Comparison of ENCODE assay signal across 19 cellular contexts in the genomic region with DNA sequence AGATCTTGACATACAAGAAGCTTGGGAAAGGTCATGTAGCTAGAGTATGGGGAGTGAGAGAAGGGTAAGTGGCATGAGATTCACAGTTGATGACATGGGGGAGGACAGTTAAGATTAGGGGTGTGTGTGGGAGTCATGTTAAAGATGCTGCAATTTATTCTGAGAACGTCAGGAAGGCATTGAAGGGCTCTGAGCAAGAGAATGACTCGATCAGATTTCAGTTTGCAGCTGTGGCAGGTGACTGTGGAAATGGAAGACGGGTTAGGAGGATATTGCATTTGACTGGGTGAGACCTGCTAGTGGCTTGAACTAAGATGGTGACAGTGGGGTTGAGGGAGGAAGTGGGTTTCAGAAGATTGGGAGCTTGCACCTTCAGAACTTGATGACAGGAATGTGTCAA. TPM values are rescaled to one million over a fixed set of nuclear protein-coding genes. Genes with fewer than 3 reads are reported as not detected.
DNase-seq lines count a peak whose midpoint lies in the region; ATAC-seq, FAIRE-seq and TF ChIP-seq lines count a peak whose summit lies in the region.
"Had no signal": no experiment of that assay in that cellular context is flagged by ENCODE, and none has a peak within 500 bp of the region (broad histone marks: within the 10 kb centered on the region; RNA-seq: fewer than 3 reads in every experiment).

No MANE protein-coding gene starts in this region.

- peaks cover 100% of the 10 kb centered on the region for H3K79me2 ChIP-seq in GM23338 (replicated peaks; ENCODE audit: insufficient read depth)

- H3F3A ChIP-seq in GM23338 (replicated peaks; ENCODE audit: low read depth), result no peaks in the 10 kb centered on the region

- no peak for TF ChIP-seq CTCF in activated B cell treated with CpG ODN at 0.5 μM for 24 hours (IDR thresholded peaks at IDR 0.05)
- no peak for TF ChIP-seq CTCF in foreskin keratinocyte (conservative IDR thresholded peaks at IDR 0.05)
- TF ChIP-seq CTCF in GM23338 (conservative IDR thresholded peaks at IDR 0.05; ENCODE audit: low read depth in 2 of 2), result no peak
- TF ChIP-seq CTCF in omental fat pad (IDR thresholded peaks at IDR 0.05), result no peak

- H3K9me3 Mint-ChIP-seq in activated naive CD4-positive, alpha-beta T cell treated with anti-CD3 and anti-CD28 coated beads, Interleukin-2, amount 10 ng/mL, durations not matched to agents 7 days and 5 days, result no peaks in the 10 kb centered on the region
- H3K9me3 Mint-ChIP-seq in activated B cell treated with CpG ODN at 0.5 μM for 24 hours, result no peaks in the 10 kb centered on the region
- no peaks in the 10 kb centered on the region for H3K9me3 Mint-ChIP-seq in GM23338

- H3K27ac ChIP-seq in foreskin keratinocyte (no peak overlapping the region), GM23338 (ENCODE audit: low read depth) (no peak overlapping the region)
- H3K27ac ChIP-seq: breast epithelium, Peyer's patch had no signal

- DNase-seq in activated naive CD4-positive, alpha-beta T cell treated with anti-CD3 and anti-CD28 coated beads, Interleukin-2, amount 10 ng/mL, durations not matched to agents 7 days and 5 days, result no peak
- DNase-seq in activated naive CD4-positive, alpha-beta T cell treated with Interleukin-2 at 50 U/mL for 16 hours, result no peak
- no peak for DNase-seq in activated B cell treated with CpG ODN at 0.5 μM for 24 hours
- DNase-seq in foreskin keratinocyte, result peak in 1 of 2 donors; percentile 17
- DNase-seq in stimulated activated naive CD8-positive, alpha-beta T cell treated with anti-CD3 and anti-CD28 coated beads, Interleukin-15, Interleukin-2, amounts not matched to agents 100 U/mL and 50 U/mL, for 24 hours, result peak; percentile 13
- no peak for DNase-seq in GM23338 (ENCODE audit: low spot score)
- no peak for DNase-seq in GM19239 (ENCODE audit: insufficient read length, low spot score)
- DNase-seq in omental fat pad (ENCODE audit: low spot score), result no peak
- DNase-seq: activated effector memory CD4-positive, alpha-beta T cell treated with Interleukin-2 at 50 U/mL for 16 hours; effector memory CD4-positive, alpha-beta T cell; left ventricle myocardium superior; NCI-H2029 treated with DMSO at 0.1 percent for 48 hours; NCI-H69; Peyer's patch; stimulated activated CD4-positive, alpha-beta T cell treated with anti-CD3 and anti-CD28 coated beads, Interleukin-4, amount 100 ng/mL, for 4 hours; trophoblast cell had no signal

- H3K27me3 Mint-ChIP-seq in activated naive CD4-positive, alpha-beta T cell treated with anti-CD3 and anti-CD28 coated beads, Interleukin-2, amount 10 ng/mL, durations not matched to agents 7 days and 5 days, result no peaks in the 10 kb centered on the region
- H3K27me3 Mint-ChIP-seq in activated B cell treated with CpG ODN at 0.5 μM for 24 hours (no peaks in the 10 kb centered on the region), GM23338 (ENCODE audit: insufficient read depth, low read depth, poor library complexity) (peaks cover 1% of the 10 kb centered on the region)

- peaks cover 50% of the 10 kb centered on the region for H4K20me1 ChIP-seq in GM23338 (replicated peaks; ENCODE audit: insufficient read depth)

- FAIRE-seq in GM19239 (lab: Jason Lieb, UNC), result no peak
- FAIRE-seq: D721Med had no signal

- peaks cover 55% of the 10 kb centered on the region for H3K36me3 ChIP-seq in GM23338 (ENCODE audit: insufficient read depth)

- H3K4me1 Mint-ChIP-seq in activated naive CD4-positive, alpha-beta T cell treated with anti-CD3 and anti-CD28 coated beads, Interleukin-2, amount 10 ng/mL, durations not matched to agents 7 days and 5 days, result peaks cover 41% of the 10 kb centered on the region
- H3K4me1 Mint-ChIP-seq in activated B cell treated with CpG ODN at 0.5 μM for 24 hours, result peaks cover 33% of the 10 kb centered on the region
- H3K4me1 Mint-ChIP-seq in GM23338, result no peaks in the 10 kb centered on the region; the same call in 2 of the 3 replicates

- intact Hi-C loops in activated B cell treated with CpG ODN at 0.5 μM for 24 hours (cut with micrococcal nuclease), result no loop called here

- H3K4me2 ChIP-seq in GM23338, result no peak overlapping the region

- peak overlapping the region; percentile 40 for H3K27ac Mint-ChIP-seq in activated naive CD4-positive, alpha-beta T cell treated with anti-CD3 and anti-CD28 coated beads, Interleukin-2, amount 10 ng/mL, durations not matched to agents 7 days and 5 days
- peak overlapping the region; percentile 3 for H3K27ac Mint-ChIP-seq in activated B cell treated with CpG ODN at 0.5 μM for 24 hours
- H3K27ac Mint-ChIP-seq in GM23338, result no peak overlapping the region
- H3K27ac Mint-ChIP-seq: WTC11 had no signal

- ATAC-seq in activated B cell treated with CpG ODN at 0.5 μM for 24 hours (ENCODE audit: low read depth), result no peak
- ATAC-seq in foreskin keratinocyte, result peak; percentile 45
- ATAC-seq in stimulated activated naive CD8-positive, alpha-beta T cell treated with anti-CD3 and anti-CD28 coated beads, Interleukin-15, Interleukin-2, amounts not matched to agents 100 U/mL and 50 U/mL, for 24 hours, result peak; percentile 77
- ATAC-seq in GM23338, result no peak
- ATAC-seq in omental fat pad (ENCODE audit: low FRiP score), result no peak
- ATAC-seq: left ventricle myocardium superior, WTC11 had no signal

- H2AFZ ChIP-seq in GM23338, result no peak overlapping the region

- H3K36me3 Mint-ChIP-seq in activated naive CD4-positive, alpha-beta T cell treated with anti-CD3 and anti-CD28 coated beads, Interleukin-2, amount 10 ng/mL, durations not matched to agents 7 days and 5 days, result peaks cover 43% of the 10 kb centered on the region
- H3K36me3 Mint-ChIP-seq in activated B cell treated with CpG ODN at 0.5 μM for 24 hours (ENCODE audit: low read depth) (peaks cover 68% of the 10 kb centered on the region), GM23338 (ENCODE audit: low read depth) (peaks cover 59% of the 10 kb centered on the region)

- H3K9me2 ChIP-seq in GM23338 (ENCODE audit: insufficient read depth), result no peaks in the 10 kb centered on the region

- POLR2A ChIA-PET in activated B cell treated with CpG ODN at 0.5 μM for 24 hours (lab: Charles Lee), result no interaction called here

- H3K4me3 Mint-ChIP-seq in activated naive CD4-positive, alpha-beta T cell treated with anti-CD3 and anti-CD28 coated beads, Interleukin-2, amount 10 ng/mL, durations not matched to agents 7 days and 5 days, result no peak overlapping the region
- no peak overlapping the region for H3K4me3 Mint-ChIP-seq in activated B cell treated with CpG ODN at 0.5 μM for 24 hours
- H3K4me3 Mint-ChIP-seq in GM23338, result no peak overlapping the region
- H3K4me3 Mint-ChIP-seq: WTC11 had no signal

- H3K4me1 ChIP-seq in foreskin keratinocyte (no peaks in the 10 kb centered on the region), GM23338 (ENCODE audit: insufficient read depth) (peaks cover 5% of the 10 kb centered on the region; the same call in 1 of the 2 replicates)
- H3K4me1 ChIP-seq: breast epithelium had no signal

- no peaks in the 10 kb centered on the region for H3K27me3 ChIP-seq in foreskin keratinocyte
- no peaks in the 10 kb centered on the region for H3K27me3 ChIP-seq in GM23338 (ENCODE audit: insufficient read depth)
- H3K27me3 ChIP-seq: breast epithelium, Peyer's patch had no signal

- H3K4me3 ChIP-seq in GM23338, result no peak overlapping the region
- H3K4me3 ChIP-seq: breast epithelium, Peyer's patch had no signal

- CTCF ChIA-PET in activated naive CD4-positive, alpha-beta T cell treated with anti-CD3 and anti-CD28 coated beads, Interleukin-2, amount 10 ng/mL, durations not matched to agents 7 days and 5 days (lab: Charles Lee), result interaction anchor here (0.5 to 6.3 kb wide), 3 partner anchors 13 to 740 kb away, joined by 3 to 49 read pairs (median 3); no protein-coding TSS in a partner anchor
- CTCF ChIA-PET in activated B cell treated with CpG ODN at 0.5 μM for 24 hours (lab: Charles Lee), result interaction anchor here (0.7 to 1.8 kb wide), 3 partner anchors 12 to 488 kb away, joined by 3 to 4 read pairs (median 3); a partner anchor contains a TSS

TF ChIP-seq in GM23338, 12 proteins besides CTCF, POLR2A, EP300 and RAD21 (continues in another document):
- TF ChIP-seq ZNF331 (CRISPR knock-in tag; IDR thresholded peaks at IDR 0.05; ENCODE audit: low read depth), result no peak

RNA-seq across cellular contexts. Expression of a gene that starts 5.6 kb away (rescaled TPM):
- 81.1 and 84.6 TPM in 2 replicates for total RNA-seq in activated B cell treated with CpG ODN at 0.5 μM for 24 hours
- total RNA-seq in foreskin keratinocyte, result 118 and 125 TPM in 2 replicates
- polyA plus RNA-seq in foreskin keratinocyte, result 109 and 120 TPM in 2 replicates
- total RNA-seq in GM23338 (2014; rRNA removed; shearing (Covaris generic)), result 158 and 175 TPM in 2 replicates
- polyA plus RNA-seq in GM23338 (2016; fragmentation: Nextera tagmentation; extraction: Ambion mirVana), result 164 and 179 TPM in 2 replicates
- total RNA-seq in omental fat pad, result 100 to 1,000 TPM in 1 of 4 donors, 10 to 100 TPM in 3; 54.4 to 111 (median 64.2) TPM

RNA-seq across cellular contexts. Expression of a gene that starts 5.9 kb away (rescaled TPM):
- total RNA-seq in activated B cell treated with CpG ODN at 0.5 μM for 24 hours, result 53.2 and 57.3 TPM in 2 replicates
- total RNA-seq in foreskin keratinocyte, result 112 and 114 TPM in 2 replicates
- polyA plus RNA-seq in foreskin keratinocyte, result 122 and 141 TPM in 2 replicates
- total RNA-seq in GM23338 (2014; rRNA removed; shearing (Covaris generic)), result 94.3 and 107 TPM in 2 replicates
- polyA plus RNA-seq in GM23338 (2016; fragmentation: Nextera tagmentation; extraction: Ambion mirVana), result 254 and 255 TPM in 2 replicates
- 10 to 100 TPM; 33.6 to 54.8 (median 45.2) TPM for total RNA-seq in omental fat pad

Comparison
In these comparisons a context has a peak if more than half of its experiments do, and no peak if none do; other contexts are left out.
1. ATAC-seq: peak in foreskin keratinocyte (single experiment) and stimulated activated naive CD8-positive, alpha-beta T cell treated with anti-CD3 and anti-CD28 coated beads, Interleukin-15, Interleukin-2, amounts not matched to agents 100 U/mL and 50 U/mL, for 24 hours (single experiment); none in activated B cell treated with CpG ODN at 0.5 μM for 24 hours (single experiment), GM23338 (single experiment) and omental fat pad (single experiment).